Comparison of ENCODE assay signal across 1 cellular context in the genomic region with DNA sequence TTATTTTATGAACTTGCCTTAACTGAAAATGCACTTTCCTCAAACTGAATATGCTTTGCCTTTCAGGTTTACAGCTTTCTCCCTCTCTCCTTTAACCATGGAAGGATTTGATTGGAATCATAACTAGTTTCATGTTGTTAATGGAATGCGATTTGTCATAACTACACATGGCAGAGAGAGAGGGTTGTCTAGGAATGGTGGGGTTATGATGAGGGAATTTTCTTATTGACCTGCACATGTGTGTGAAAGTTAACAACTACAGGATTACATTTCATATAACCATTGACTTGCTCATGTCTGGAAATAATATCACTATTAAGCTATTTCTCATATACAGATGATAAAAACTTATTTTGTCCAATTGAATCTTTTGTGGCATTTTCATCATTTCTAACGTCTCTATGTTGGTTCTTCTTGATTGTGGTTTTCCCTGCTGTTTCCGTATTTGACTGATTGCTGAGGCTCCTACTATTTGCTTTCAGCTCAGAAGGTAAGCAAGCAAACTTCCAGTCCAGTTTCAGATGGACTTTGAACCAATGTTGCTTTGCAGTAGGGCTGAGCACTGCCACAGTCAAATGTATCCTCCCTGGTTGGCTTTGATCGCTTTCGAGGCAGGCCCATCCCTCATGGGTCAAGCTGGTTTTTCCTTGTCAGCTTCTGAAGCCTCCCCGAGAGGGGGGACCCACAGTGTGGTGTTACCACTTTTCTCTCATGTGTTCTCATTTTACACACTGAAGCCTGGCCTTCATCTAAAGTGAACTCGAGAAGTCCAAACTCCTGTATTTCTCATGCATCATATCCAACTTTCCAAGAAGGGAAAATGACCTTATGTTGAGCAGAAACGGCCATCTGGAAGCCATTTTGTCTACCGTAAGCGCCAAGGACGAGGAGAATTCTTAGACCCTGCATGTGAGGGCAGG.
TF ChIP-seq lines count a peak whose summit lies in the region.

No MANE protein-coding gene starts in this region.

TF ChIP-seq in HepG2, 621 proteins besides CTCF, POLR2A, EP300 and RAD21 (continued from another document and continues in another):
- peak; percentile 92; the same call in 1 of the 2 replicates for TF ChIP-seq FOXJ3 (CRISPR knock-in tag; IDR thresholded peaks at IDR 0.05; ENCODE audit: borderline replicate concordance)
- TF ChIP-seq GABPA (IDR thresholded peaks at IDR 0.05; ENCODE audit: low read depth, low read length) = no peak
- peak; percentile 58 for TF ChIP-seq GABPA (CRISPR knock-in tag; IDR thresholded peaks at IDR 0.05; ENCODE audit: low read depth)
- peak; percentile 73; the same call in 1 of the 2 replicates for TF ChIP-seq AKAP8 (CRISPR knock-in tag; IDR thresholded peaks at IDR 0.05)
- 0 out of 2 replicates have a peak, but pooled peaks have one; percentile 55 for TF ChIP-seq KLF13 (CRISPR knock-in tag; IDR thresholded peaks at IDR 0.05)
- TF ChIP-seq SP5 (CRISPR knock-in tag; IDR thresholded peaks at IDR 0.05; ENCODE audit: borderline replicate concordance, low read depth) = peak; percentile 66
- TF ChIP-seq KDM5B (CRISPR knock-in tag; IDR thresholded peaks at IDR 0.05; ENCODE audit: borderline replicate concordance) = peak; percentile 68; the same call in 1 of the 2 replicates
- TF ChIP-seq SNAPC2 (CRISPR knock-in tag; IDR thresholded peaks at IDR 0.05) = peak; percentile 87; the same call in 1 of the 2 replicates
- TF ChIP-seq, protein P1, sequence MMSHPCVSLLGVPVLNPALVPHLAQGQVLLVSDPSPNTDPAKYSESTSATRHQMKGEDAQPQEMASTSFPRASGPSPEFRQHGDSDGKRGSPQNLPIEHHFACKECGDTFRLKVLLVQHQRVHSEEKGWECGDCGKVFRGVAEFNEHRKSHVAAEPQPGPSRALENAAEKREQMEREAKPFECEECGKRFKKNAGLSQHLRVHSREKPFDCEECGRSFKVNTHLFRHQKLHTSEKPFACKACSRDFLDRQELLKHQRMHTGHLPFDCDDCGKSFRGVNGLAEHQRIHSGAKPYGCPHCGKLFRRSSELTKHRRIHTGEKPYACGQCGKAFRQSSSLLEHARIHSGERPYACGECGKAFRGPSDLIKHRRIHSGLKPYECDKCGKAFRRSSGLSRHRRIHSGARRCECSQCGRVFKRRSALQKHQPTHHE (CRISPR knock-in tag; IDR thresholded peaks at IDR 0.05; ENCODE audit: borderline replicate concordance) = peak; percentile 96; the same call in 1 of the 2 replicates
- peak; percentile 89; the same call in 1 of the 2 replicates for TF ChIP-seq SIX1 (CRISPR knock-in tag; IDR thresholded peaks at IDR 0.05; ENCODE audit: borderline replicate concordance)
- peak; percentile 78 for TF ChIP-seq CBX1 (IDR thresholded peaks at IDR 0.05; ENCODE audit: low read depth)
- TF ChIP-seq, protein P2, sequence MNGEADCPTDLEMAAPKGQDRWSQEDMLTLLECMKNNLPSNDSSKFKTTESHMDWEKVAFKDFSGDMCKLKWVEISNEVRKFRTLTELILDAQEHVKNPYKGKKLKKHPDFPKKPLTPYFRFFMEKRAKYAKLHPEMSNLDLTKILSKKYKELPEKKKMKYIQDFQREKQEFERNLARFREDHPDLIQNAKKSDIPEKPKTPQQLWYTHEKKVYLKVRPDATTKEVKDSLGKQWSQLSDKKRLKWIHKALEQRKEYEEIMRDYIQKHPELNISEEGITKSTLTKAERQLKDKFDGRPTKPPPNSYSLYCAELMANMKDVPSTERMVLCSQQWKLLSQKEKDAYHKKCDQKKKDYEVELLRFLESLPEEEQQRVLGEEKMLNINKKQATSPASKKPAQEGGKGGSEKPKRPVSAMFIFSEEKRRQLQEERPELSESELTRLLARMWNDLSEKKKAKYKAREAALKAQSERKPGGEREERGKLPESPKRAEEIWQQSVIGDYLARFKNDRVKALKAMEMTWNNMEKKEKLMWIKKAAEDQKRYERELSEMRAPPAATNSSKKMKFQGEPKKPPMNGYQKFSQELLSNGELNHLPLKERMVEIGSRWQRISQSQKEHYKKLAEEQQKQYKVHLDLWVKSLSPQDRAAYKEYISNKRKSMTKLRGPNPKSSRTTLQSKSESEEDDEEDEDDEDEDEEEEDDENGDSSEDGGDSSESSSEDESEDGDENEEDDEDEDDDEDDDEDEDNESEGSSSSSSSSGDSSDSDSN (CRISPR knock-in tag; IDR thresholded peaks at IDR 0.05) = peak; percentile 83
- TF ChIP-seq ZNF20 (CRISPR knock-in tag; IDR thresholded peaks at IDR 0.05) = 0 out of 2 replicates have a peak, but pooled peaks have one; percentile 51
- TF ChIP-seq HHEX (CRISPR knock-in tag; IDR thresholded peaks at IDR 0.05) = peak; percentile 64
- TF ChIP-seq ZBTB8A (CRISPR knock-in tag; IDR thresholded peaks at IDR 0.05; ENCODE audit: borderline replicate concordance, low read depth) = no peak
- TF ChIP-seq, protein P3, sequence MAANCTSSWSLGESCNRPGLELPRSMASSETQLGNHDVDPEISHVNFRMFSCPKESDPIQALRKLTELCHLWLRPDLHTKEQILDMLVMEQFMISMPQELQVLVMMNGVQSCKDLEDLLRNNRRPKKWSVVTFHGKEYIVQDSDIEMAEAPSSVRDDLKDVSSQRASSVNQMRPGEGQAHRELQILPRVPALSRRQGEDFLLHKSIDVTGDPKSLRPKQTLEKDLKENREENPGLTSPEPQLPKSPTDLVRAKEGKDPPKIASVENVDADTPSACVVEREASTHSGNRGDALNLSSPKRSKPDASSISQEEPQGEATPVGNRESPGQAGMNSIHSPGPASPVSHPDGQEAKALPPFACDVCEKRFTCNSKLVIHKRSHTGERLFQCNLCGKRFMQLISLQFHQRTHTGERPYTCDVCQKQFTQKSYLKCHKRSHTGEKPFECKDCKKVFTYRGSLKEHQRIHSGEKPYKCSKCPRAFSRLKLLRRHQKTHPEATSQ (CRISPR knock-in tag; IDR thresholded peaks at IDR 0.05; ENCODE audit: borderline replicate concordance) = peak; percentile 95; the same call in 1 of the 2 replicates
- no peak for TF ChIP-seq MZF1 (CRISPR knock-in tag; IDR thresholded peaks at IDR 0.05; ENCODE audit: borderline replicate concordance)
- peak; percentile 100 for TF ChIP-seq KDM6A (CRISPR knock-in tag; IDR thresholded peaks at IDR 0.05; ENCODE audit: low read depth)
- TF ChIP-seq, protein P4, sequence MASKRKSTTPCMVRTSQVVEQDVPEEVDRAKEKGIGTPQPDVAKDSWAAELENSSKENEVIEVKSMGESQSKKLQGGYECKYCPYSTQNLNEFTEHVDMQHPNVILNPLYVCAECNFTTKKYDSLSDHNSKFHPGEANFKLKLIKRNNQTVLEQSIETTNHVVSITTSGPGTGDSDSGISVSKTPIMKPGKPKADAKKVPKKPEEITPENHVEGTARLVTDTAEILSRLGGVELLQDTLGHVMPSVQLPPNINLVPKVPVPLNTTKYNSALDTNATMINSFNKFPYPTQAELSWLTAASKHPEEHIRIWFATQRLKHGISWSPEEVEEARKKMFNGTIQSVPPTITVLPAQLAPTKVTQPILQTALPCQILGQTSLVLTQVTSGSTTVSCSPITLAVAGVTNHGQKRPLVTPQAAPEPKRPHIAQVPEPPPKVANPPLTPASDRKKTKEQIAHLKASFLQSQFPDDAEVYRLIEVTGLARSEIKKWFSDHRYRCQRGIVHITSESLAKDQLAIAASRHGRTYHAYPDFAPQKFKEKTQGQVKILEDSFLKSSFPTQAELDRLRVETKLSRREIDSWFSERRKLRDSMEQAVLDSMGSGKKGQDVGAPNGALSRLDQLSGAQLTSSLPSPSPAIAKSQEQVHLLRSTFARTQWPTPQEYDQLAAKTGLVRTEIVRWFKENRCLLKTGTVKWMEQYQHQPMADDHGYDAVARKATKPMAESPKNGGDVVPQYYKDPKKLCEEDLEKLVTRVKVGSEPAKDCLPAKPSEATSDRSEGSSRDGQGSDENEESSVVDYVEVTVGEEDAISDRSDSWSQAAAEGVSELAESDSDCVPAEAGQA (IDR thresholded peaks at IDR 0.05; ENCODE audit: low read depth) = peak; percentile 76
- TF ChIP-seq, protein P4 (CRISPR knock-in tag; IDR thresholded peaks at IDR 0.05; ENCODE audit: borderline replicate concordance) = no peak
- TF ChIP-seq, protein P5, sequence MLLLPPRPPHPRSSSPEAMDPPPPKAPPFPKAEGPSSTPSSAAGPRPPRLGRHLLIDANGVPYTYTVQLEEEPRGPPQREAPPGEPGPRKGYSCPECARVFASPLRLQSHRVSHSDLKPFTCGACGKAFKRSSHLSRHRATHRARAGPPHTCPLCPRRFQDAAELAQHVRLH (CRISPR knock-in tag; IDR thresholded peaks at IDR 0.05; ENCODE audit: borderline replicate concordance, low read depth) = peak; percentile 95; the same call in 1 of the 2 replicates
- TF ChIP-seq, protein P6, sequence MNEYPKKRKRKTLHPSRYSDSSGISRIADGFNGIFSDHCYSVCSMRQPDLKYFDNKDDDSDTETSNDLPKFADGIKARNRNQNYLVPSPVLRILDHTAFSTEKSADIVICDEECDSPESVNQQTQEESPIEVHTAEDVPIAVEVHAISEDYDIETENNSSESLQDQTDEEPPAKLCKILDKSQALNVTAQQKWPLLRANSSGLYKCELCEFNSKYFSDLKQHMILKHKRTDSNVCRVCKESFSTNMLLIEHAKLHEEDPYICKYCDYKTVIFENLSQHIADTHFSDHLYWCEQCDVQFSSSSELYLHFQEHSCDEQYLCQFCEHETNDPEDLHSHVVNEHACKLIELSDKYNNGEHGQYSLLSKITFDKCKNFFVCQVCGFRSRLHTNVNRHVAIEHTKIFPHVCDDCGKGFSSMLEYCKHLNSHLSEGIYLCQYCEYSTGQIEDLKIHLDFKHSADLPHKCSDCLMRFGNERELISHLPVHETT (CRISPR knock-in tag; conservative IDR thresholded peaks at IDR 0.05) = peak; percentile 74; the same call in 1 of the 2 replicates
- peak; percentile 46; the same call in 1 of the 2 replicates for TF ChIP-seq CEBPB (IDR thresholded peaks at IDR 0.05; ENCODE audit: borderline replicate concordance, low read depth, low read length)
- TF ChIP-seq RXRA (CRISPR knock-in tag; IDR thresholded peaks at IDR 0.05) = peak; percentile 92; the same call in 1 of the 2 replicates
- TF ChIP-seq NR3C1 (CRISPR knock-in tag; IDR thresholded peaks at IDR 0.05) = no peak
- TF ChIP-seq ZNF264 (CRISPR knock-in tag; IDR thresholded peaks at IDR 0.05) = peak; percentile 91
- peak; percentile 98 for TF ChIP-seq ZNF350 (CRISPR knock-in tag; IDR thresholded peaks at IDR 0.05; ENCODE audit: borderline replicate concordance, low read depth)
- TF ChIP-seq HOXA9 (CRISPR knock-in tag; IDR thresholded peaks at IDR 0.05; ENCODE audit: borderline replicate concordance) = no peak
- no peak for TF ChIP-seq ZFYVE20 (CRISPR knock-in tag; IDR thresholded peaks at IDR 0.05; ENCODE audit: borderline replicate concordance, low read depth)
- no peak for TF ChIP-seq ZNF709 (CRISPR knock-in tag; IDR thresholded peaks at IDR 0.05)
- peak; percentile 92 for TF ChIP-seq PITX1 (CRISPR knock-in tag; IDR thresholded peaks at IDR 0.05)
- peak; percentile 70 for TF ChIP-seq MBD4 (IDR thresholded peaks at IDR 0.05; ENCODE audit: borderline replicate concordance, low read length)
- TF ChIP-seq CENPT (CRISPR knock-in tag; IDR thresholded peaks at IDR 0.05; ENCODE audit: low read depth) = no peak
- TF ChIP-seq, protein P7, sequence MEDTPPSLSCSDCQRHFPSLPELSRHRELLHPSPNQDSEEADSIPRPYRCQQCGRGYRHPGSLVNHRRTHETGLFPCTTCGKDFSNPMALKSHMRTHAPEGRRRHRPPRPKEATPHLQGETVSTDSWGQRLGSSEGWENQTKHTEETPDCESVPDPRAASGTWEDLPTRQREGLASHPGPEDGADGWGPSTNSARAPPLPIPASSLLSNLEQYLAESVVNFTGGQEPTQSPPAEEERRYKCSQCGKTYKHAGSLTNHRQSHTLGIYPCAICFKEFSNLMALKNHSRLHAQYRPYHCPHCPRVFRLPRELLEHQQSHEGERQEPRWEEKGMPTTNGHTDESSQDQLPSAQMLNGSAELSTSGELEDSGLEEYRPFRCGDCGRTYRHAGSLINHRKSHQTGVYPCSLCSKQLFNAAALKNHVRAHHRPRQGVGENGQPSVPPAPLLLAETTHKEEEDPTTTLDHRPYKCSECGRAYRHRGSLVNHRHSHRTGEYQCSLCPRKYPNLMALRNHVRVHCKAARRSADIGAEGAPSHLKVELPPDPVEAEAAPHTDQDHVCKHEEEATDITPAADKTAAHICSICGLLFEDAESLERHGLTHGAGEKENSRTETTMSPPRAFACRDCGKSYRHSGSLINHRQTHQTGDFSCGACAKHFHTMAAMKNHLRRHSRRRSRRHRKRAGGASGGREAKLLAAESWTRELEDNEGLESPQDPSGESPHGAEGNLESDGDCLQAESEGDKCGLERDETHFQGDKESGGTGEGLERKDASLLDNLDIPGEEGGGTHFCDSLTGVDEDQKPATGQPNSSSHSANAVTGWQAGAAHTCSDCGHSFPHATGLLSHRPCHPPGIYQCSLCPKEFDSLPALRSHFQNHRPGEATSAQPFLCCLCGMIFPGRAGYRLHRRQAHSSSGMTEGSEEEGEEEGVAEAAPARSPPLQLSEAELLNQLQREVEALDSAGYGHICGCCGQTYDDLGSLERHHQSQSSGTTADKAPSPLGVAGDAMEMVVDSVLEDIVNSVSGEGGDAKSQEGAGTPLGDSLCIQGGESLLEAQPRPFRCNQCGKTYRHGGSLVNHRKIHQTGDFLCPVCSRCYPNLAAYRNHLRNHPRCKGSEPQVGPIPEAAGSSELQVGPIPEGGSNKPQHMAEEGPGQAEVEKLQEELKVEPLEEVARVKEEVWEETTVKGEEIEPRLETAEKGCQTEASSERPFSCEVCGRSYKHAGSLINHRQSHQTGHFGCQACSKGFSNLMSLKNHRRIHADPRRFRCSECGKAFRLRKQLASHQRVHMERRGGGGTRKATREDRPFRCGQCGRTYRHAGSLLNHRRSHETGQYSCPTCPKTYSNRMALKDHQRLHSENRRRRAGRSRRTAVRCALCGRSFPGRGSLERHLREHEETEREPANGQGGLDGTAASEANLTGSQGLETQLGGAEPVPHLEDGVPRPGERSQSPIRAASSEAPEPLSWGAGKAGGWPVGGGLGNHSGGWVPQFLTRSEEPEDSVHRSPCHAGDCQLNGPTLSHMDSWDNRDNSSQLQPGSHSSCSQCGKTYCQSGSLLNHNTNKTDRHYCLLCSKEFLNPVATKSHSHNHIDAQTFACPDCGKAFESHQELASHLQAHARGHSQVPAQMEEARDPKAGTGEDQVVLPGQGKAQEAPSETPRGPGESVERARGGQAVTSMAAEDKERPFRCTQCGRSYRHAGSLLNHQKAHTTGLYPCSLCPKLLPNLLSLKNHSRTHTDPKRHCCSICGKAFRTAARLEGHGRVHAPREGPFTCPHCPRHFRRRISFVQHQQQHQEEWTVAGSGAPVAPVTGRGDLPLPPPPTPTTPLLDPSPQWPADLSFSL (CRISPR knock-in tag; IDR thresholded peaks at IDR 0.05) = peak; percentile 68; the same call in 1 of the 2 replicates
- peak; percentile 97 for TF ChIP-seq ETV5 (CRISPR knock-in tag; IDR thresholded peaks at IDR 0.05; ENCODE audit: borderline replicate concordance)
- TF ChIP-seq NFIB (CRISPR knock-in tag; IDR thresholded peaks at IDR 0.05; ENCODE audit: borderline replicate concordance) = no peak
